8 cellular contexts compared by ENCODE assay signal in genomic region chr11:65382036-65382803, GRCh38. TPM values are rescaled to one million over a fixed set of nuclear protein-coding genes. Genes with fewer than 3 reads are reported as not detected.
A peak's percentile ranks its signal among the peaks of the same experiment; 100 is the strongest.
DNase-seq lines count a peak whose midpoint lies in the region; ATAC-seq, FAIRE-seq and TF ChIP-seq lines count a peak whose summit lies in the region.

TSS of gene SLC25A45 (minus strand) at chr11:65382646. CDS start at chr11:65381951, 695 bp downstream.

- H3K27me3 ChIP-seq in bronchial epithelial cell (ENCODE audit: control insufficient read depth, insufficient read depth, low read length) (no peaks in the 10 kb centered on the region), kidney epithelial cell (ENCODE audit: control insufficient read depth, insufficient read depth, low read length) (no peaks in the 10 kb centered on the region)

- H3K4me3 Mint-ChIP-seq in WTC11: peak within 1 kb of the TSS; percentile 36; the same call in 1 of the 2 replicates

- peak within 1 kb of the TSS; percentile 86 for H3K27ac Mint-ChIP-seq in WTC11

- CTCF ChIA-PET in WTC11 (lab: Charles Lee): interaction anchor here (0.6 to 3.5 kb wide), 6 partner anchors 16 to 159 kb away, joined by 3 to 8 read pairs (median 4); no protein-coding TSS in a partner anchor

- no peak for FAIRE-seq in bronchial epithelial cell (lab: Jason Lieb, UNC)

- no peaks in the 10 kb centered on the region for H3K36me3 ChIP-seq in bronchial epithelial cell (ENCODE audit: control insufficient read depth, insufficient read depth, low read length)
- H3K36me3 ChIP-seq in kidney epithelial cell (ENCODE audit: control insufficient read depth, insufficient read depth, low read length): no peaks in the 10 kb centered on the region

- POLR2A ChIA-PET in WTC11 (lab: Charles Lee): interaction anchor here (0.6 kb wide), 1 partner anchor 128 kb away, joined by 3 read pairs; no protein-coding TSS in a partner anchor

- ATAC-seq in GM19035 (IDR thresholded peaks at IDR 0.05; ENCODE audit: unreplicated experiment) (peak; percentile 63), HG03280 (IDR thresholded peaks at IDR 0.05; ENCODE audit: unreplicated experiment) (peak; percentile 69), WTC11 (peak; percentile 57)

- H3K4me3 ChIP-seq in bronchial epithelial cell (ENCODE audit: low read depth, low read length): peak within 1 kb of the TSS; percentile 13
- H3K4me3 ChIP-seq in kidney epithelial cell (ENCODE audit: low read depth, low read length): peak within 1 kb of the TSS; percentile 27

- H3K4me1 Mint-ChIP-seq in WTC11: peaks cover 25% of the 10 kb centered on the region

- no peaks in the 10 kb centered on the region; the same call in 1 of the 2 replicates for H3K27me3 Mint-ChIP-seq in WTC11 (ENCODE audit: low read depth)

- H3K36me3 Mint-ChIP-seq in WTC11: no peaks in the 10 kb centered on the region

- peak; percentile 95 for DNase-seq in Ammon's horn (ENCODE audit: low spot score)
- DNase-seq in NCI-H345 (lab: John Stamatoyannopoulos, UW): peak; percentile 92
- DNase-seq in WTC11 (ENCODE audit: low spot score): peak; percentile 64
- peak; percentile 97 for DNase-seq in bronchial epithelial cell (ENCODE audit: low read depth)
- peak; percentile 91 for DNase-seq in kidney epithelial cell (ENCODE audit: low read depth)
- peak; percentile 95 for DNase-seq in stimulated activated CD4-positive, alpha-beta T cell treated with anti-CD3 and anti-CD28 coated beads, Interleukin-15, amount 100 ng/mL, for 24 hours

- TF ChIP-seq CTCF in WTC11 (IDR thresholded peaks at IDR 0.05) (no peak), bronchial epithelial cell (IDR thresholded peaks at IDR 0.05; ENCODE audit: insufficient read depth, low read length, severe bottlenecking) (peak; percentile 86), kidney epithelial cell (IDR thresholded peaks at IDR 0.05; ENCODE audit: insufficient read depth, low read length, poor library complexity, severe bottlenecking) (peak; percentile 87)

- no peaks in the 10 kb centered on the region for H3K9me3 Mint-ChIP-seq in WTC11

TF ChIP-seq in WTC11, 78 proteins besides CTCF, POLR2A, EP300 and RAD21:
- TF ChIP-seq FOXK1 (CRISPR knock-in tag; IDR thresholded peaks at IDR 0.05) (peak; percentile 30; the same call in 1 of the 2 replicates), OVOL2 (CRISPR knock-in tag; IDR thresholded peaks at IDR 0.05; ENCODE audit: borderline replicate concordance) (no peak), SP1 (CRISPR knock-in tag; conservative IDR thresholded peaks at IDR 0.05) (peak; percentile 69), ZNF423 (CRISPR knock-in tag; IDR thresholded peaks at IDR 0.05) (peak; percentile 66), HMGA2 (CRISPR knock-in tag; IDR thresholded peaks at IDR 0.05) (no peak), ZNF425 (CRISPR knock-in tag; conservative IDR thresholded peaks at IDR 0.05) (no peak), FOXP1 (CRISPR knock-in tag; IDR thresholded peaks at IDR 0.05; ENCODE audit: borderline replicate concordance) (0 out of 2 replicates have a peak, but pooled peaks have one; percentile 42), GABPB1 (CRISPR knock-in tag; IDR thresholded peaks at IDR 0.05) (peak; percentile 72), ZNF396 (CRISPR knock-in tag; IDR thresholded peaks at IDR 0.05; ENCODE audit: borderline replicate concordance) (no peak)
- TF ChIP-seq, protein P1, sequence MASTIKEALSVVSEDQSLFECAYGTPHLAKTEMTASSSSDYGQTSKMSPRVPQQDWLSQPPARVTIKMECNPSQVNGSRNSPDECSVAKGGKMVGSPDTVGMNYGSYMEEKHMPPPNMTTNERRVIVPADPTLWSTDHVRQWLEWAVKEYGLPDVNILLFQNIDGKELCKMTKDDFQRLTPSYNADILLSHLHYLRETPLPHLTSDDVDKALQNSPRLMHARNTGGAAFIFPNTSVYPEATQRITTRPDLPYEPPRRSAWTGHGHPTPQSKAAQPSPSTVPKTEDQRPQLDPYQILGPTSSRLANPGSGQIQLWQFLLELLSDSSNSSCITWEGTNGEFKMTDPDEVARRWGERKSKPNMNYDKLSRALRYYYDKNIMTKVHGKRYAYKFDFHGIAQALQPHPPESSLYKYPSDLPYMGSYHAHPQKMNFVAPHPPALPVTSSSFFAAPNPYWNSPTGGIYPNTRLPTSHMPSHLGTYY (CRISPR knock-in tag; IDR thresholded peaks at IDR 0.05): no peak
TF ChIP-seq in WTC11: peak in this region for 5.

RNA-seq across cellular contexts. Expression of gene SLC25A45, which starts in this region (rescaled TPM):
- total RNA-seq in WTC11 (2021) (1.5 to 2.5 TPM (median 1.7 TPM) in 3 replicates), bronchial epithelial cell (0.26 and 0.77 TPM in 2 replicates), kidney epithelial cell (0.29 and 0.82 TPM in 2 replicates)

Comparison
In these comparisons a context has a peak if more than half of its experiments do, and no peak if none do; other contexts are left out.
1. Peak in every context shown above with its lines: DNase-seq, ATAC-seq and H3K4me3 ChIP-seq.
2. Peak in DNase-seq and H3K4me3 ChIP-seq in bronchial epithelial cell; RNA of the gene not detected or under 1 TPM.
3. Peak in DNase-seq and H3K4me3 ChIP-seq in kidney epithelial cell; RNA of the gene not detected or under 1 TPM.